ENCODE assay signal across 20 cellular contexts in the genomic region with DNA sequence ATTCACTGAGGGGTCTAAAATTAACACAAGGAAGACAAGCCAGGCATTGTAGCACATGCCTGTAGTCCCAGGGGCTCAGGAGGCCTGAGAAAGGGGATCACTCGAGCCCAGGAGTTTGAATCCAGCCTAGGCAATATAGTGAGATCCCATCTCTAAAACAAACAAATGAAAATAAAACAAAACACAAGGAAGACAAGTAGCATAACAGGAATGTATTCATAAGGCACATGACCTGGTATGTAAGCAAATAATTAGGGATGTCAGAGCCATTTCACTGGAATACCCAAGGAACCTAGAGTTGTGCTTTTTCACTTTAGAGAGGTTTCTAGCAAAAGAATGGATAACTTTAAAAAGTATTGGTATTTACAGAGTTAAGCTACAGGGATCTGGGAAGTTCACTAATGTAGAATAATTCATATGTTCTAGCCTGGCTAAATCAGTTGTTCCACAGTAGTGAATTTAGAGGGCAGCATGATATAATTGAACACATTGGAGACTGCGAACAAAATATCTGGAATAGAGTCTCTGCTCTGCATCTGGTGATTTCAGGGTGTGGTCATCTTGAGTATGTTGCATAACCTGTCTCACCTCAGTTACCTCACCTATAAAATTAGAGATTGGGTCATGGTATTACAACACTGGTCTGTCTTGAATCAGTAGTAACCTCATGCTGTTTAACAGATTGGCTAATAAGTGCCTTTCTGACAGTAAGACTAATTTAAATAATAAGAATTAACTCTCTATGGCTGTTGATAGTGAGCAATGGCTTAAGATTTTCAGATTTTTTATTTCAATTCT. TPM values are rescaled to one million over a fixed set of nuclear protein-coding genes. Genes with fewer than 3 reads are reported as not detected.
DNase-seq lines count a peak whose midpoint lies in the region; ATAC-seq and TF ChIP-seq lines count a peak whose summit lies in the region.
"Had no signal": no experiment of that assay in that cellular context is flagged by ENCODE, and none has a peak within 500 bp of the region (broad histone marks: within the 10 kb centered on the region; RNA-seq: fewer than 3 reads in every experiment).

No MANE protein-coding gene starts in this region.

- H3F3A ChIP-seq in smooth muscle cell (ENCODE audit: low read depth), result no peaks in the 10 kb centered on the region

- H3K36me3 ChIP-seq in body of pancreas (replicated peaks in 1 of 2; ENCODE audit: insufficient read depth in 1 of 2, low read depth in 2 of 2) (no peaks in the 10 kb centered on the region), smooth muscle cell (ENCODE audit: low read depth) (no peaks in the 10 kb centered on the region)
- H3K36me3 ChIP-seq: suprapubic skin had no signal

- peak; percentile 94 for ATAC-seq in body of pancreas
- ATAC-seq in right cardiac atrium, result no peak
- no peak for ATAC-seq in GM19455 (IDR thresholded peaks at IDR 0.05; ENCODE audit: unreplicated experiment)
- no peak for ATAC-seq in HG02840 (IDR thresholded peaks at IDR 0.05; ENCODE audit: low FRiP score, unreplicated experiment)
- ATAC-seq: activated naive CD4-positive, alpha-beta T cell treated with anti-CD3 and anti-CD28 coated beads, Interleukin-2, amount 50 U/mL, for 72 hours; naive thymus-derived CD4-positive, alpha-beta T cell; Right ventricle myocardium inferior; T-cell had no signal

- no peaks in the 10 kb centered on the region for H3K9me3 Mint-ChIP-seq in activated naive CD8-positive, alpha-beta T cell treated with anti-CD3 and anti-CD28 coated beads for 36 hours
- H3K9me3 Mint-ChIP-seq: activated CD4-positive, alpha-beta memory T cell treated with anti-CD3 and anti-CD28 coated beads, Interleukin-2, amount 10 ng/mL, durations not matched to agents 7 days and 5 days; activated naive CD4-positive, alpha-beta T cell treated with anti-CD3 and anti-CD28 coated beads, Interleukin-2, amount 50 U/mL, for 72 hours; activated T-cell treated with anti-CD3 and anti-CD28 coated beads, Interleukin-2, amount 50 U/mL, for 24 hours; naive thymus-derived CD4-positive, alpha-beta T cell; T-cell had no signal

- H3K4me1 ChIP-seq in body of pancreas (no peaks in the 10 kb centered on the region), smooth muscle cell (ENCODE audit: low read depth) (no peaks in the 10 kb centered on the region), right cardiac atrium (ENCODE audit: control insufficient read depth, insufficient read depth, low read length) (no peaks in the 10 kb centered on the region)

- H2AFZ ChIP-seq in smooth muscle cell (ENCODE audit: low read depth), result no peak overlapping the region

- no peak for TF ChIP-seq POLR2A in body of pancreas (IDR thresholded peaks at IDR 0.05)

- H3K9me3 ChIP-seq in body of pancreas (no peaks in the 10 kb centered on the region), smooth muscle cell (replicated peaks; ENCODE audit: low read depth) (no peaks in the 10 kb centered on the region), right cardiac atrium (ENCODE audit: control insufficient read depth, low read length) (no peaks in the 10 kb centered on the region)
- H3K9me3 ChIP-seq: suprapubic skin had no signal

- no peak overlapping the region for H3K4me3 Mint-ChIP-seq in activated naive CD8-positive, alpha-beta T cell treated with anti-CD3 and anti-CD28 coated beads for 36 hours
- H3K4me3 Mint-ChIP-seq: activated CD4-positive, alpha-beta memory T cell treated with anti-CD3 and anti-CD28 coated beads, Interleukin-2, amount 10 ng/mL, durations not matched to agents 7 days and 5 days; activated T-cell treated with anti-CD3 and anti-CD28 coated beads, Interleukin-2, amount 50 U/mL, for 24 hours; B cell; naive thymus-derived CD4-positive, alpha-beta T cell; T-cell had no signal

- H3K4me3 ChIP-seq in LNCaP clone FGC (ENCODE audit: low read depth, low read length) (no peak overlapping the region), body of pancreas (no peak overlapping the region), smooth muscle cell (no peak overlapping the region), right cardiac atrium (ENCODE audit: low read length) (no peak overlapping the region)
- H3K4me3 ChIP-seq: skin epidermis, suprapubic skin had no signal

- no peak overlapping the region for H3K9ac ChIP-seq in smooth muscle cell (ENCODE audit: low read depth)

- no peaks in the 10 kb centered on the region for H3K4me1 Mint-ChIP-seq in activated naive CD8-positive, alpha-beta T cell treated with anti-CD3 and anti-CD28 coated beads for 36 hours
- H3K4me1 Mint-ChIP-seq: activated CD4-positive, alpha-beta memory T cell treated with anti-CD3 and anti-CD28 coated beads, Interleukin-2, amount 10 ng/mL, durations not matched to agents 7 days and 5 days; naive thymus-derived CD4-positive, alpha-beta T cell; T-cell had no signal

- H3K79me2 ChIP-seq in smooth muscle cell (ENCODE audit: low read depth), result no peaks in the 10 kb centered on the region

- H3K27ac Mint-ChIP-seq in activated naive CD8-positive, alpha-beta T cell treated with anti-CD3 and anti-CD28 coated beads for 36 hours, result no peak overlapping the region
- H3K27ac Mint-ChIP-seq: activated CD4-positive, alpha-beta memory T cell treated with anti-CD3 and anti-CD28 coated beads, Interleukin-2, amount 10 ng/mL, durations not matched to agents 7 days and 5 days; activated naive CD4-positive, alpha-beta T cell treated with anti-CD3 and anti-CD28 coated beads, Interleukin-2, amount 50 U/mL, for 72 hours; activated T-cell treated with anti-CD3 and anti-CD28 coated beads, Interleukin-2, amount 50 U/mL, for 24 hours; B cell; naive thymus-derived CD4-positive, alpha-beta T cell; T-cell had no signal

- no peaks in the 10 kb centered on the region for H3K27me3 ChIP-seq in body of pancreas
- H3K27me3 ChIP-seq in smooth muscle cell (ENCODE audit: low read depth), result no peaks in the 10 kb centered on the region
- no peaks in the 10 kb centered on the region for H3K27me3 ChIP-seq in right cardiac atrium (ENCODE audit: control insufficient read depth, insufficient read depth)
- H3K27me3 ChIP-seq: suprapubic skin had no signal

- H3K4me2 ChIP-seq in smooth muscle cell, result no peak overlapping the region

- H3K27ac ChIP-seq in body of pancreas (no peak overlapping the region), smooth muscle cell (ENCODE audit: low read depth) (peak overlapping the region; percentile 57), right cardiac atrium (ENCODE audit: low read length) (no peak overlapping the region)
- H3K27ac ChIP-seq: suprapubic skin had no signal

- WGBS in body of pancreas, 2 donors, result 67 to 72% methylated on average over 2 of the region's 2 CpGs
- 88% methylated on average over 2 of the region's 2 CpGs for WGBS in smooth muscle cell (ENCODE audit: low lambda C conversion rate)
- WGBS in right cardiac atrium, result 81% methylated on average over 2 of the region's 2 CpGs

- H3K27me3 Mint-ChIP-seq in activated naive CD8-positive, alpha-beta T cell treated with anti-CD3 and anti-CD28 coated beads for 36 hours, result no peaks in the 10 kb centered on the region
- H3K27me3 Mint-ChIP-seq: activated CD4-positive, alpha-beta memory T cell treated with anti-CD3 and anti-CD28 coated beads, Interleukin-2, amount 10 ng/mL, durations not matched to agents 7 days and 5 days; activated T-cell treated with anti-CD3 and anti-CD28 coated beads, Interleukin-2, amount 50 U/mL, for 24 hours; B cell; T-cell had no signal

- intact Hi-C loops in body of pancreas (cut with DNase I), result no loop called here
- intact Hi-C loops in right cardiac atrium (cut with DNase I), result no loop called here

- DNase-seq in LNCaP clone FGC (ENCODE audit: low read depth), result peak; percentile 55
- DNase-seq in body of pancreas, result peak in 1 of 4 donors; percentile 13
- peak; percentile 9 for DNase-seq in kidney tubule cell (ENCODE audit: low spot score)
- no peak for DNase-seq in smooth muscle cell (lab: John Stamatoyannopoulos, UW; ENCODE audit: unreplicated experiment)
- DNase-seq in activated naive CD8-positive, alpha-beta T cell treated with anti-CD3 and anti-CD28 coated beads for 36 hours, result no peak
- no peak for DNase-seq in right cardiac atrium
- DNase-seq: activated CD4-positive, alpha-beta memory T cell treated with anti-CD3 and anti-CD28 coated beads, Interleukin-2, amount 10 ng/mL, durations not matched to agents 7 days and 5 days; activated T-cell treated with anti-CD3 and anti-CD28 coated beads, Interleukin-2, amount 50 U/mL, for 24 hours; GDM1; naive thymus-derived CD4-positive, alpha-beta T cell; NCI-H1436; posterior cingulate gyrus; T-cell had no signal

- no peaks in the 10 kb centered on the region for H3K36me3 Mint-ChIP-seq in activated naive CD8-positive, alpha-beta T cell treated with anti-CD3 and anti-CD28 coated beads for 36 hours
- H3K36me3 Mint-ChIP-seq: activated naive CD4-positive, alpha-beta T cell treated with anti-CD3 and anti-CD28 coated beads, Interleukin-2, amount 50 U/mL, for 72 hours; naive thymus-derived CD4-positive, alpha-beta T cell; T-cell had no signal

- H4K20me1 ChIP-seq in smooth muscle cell (ENCODE audit: low read depth), result no peaks in the 10 kb centered on the region

- no peak for TF ChIP-seq CTCF in LNCaP clone FGC (IDR thresholded peaks at IDR 0.05; ENCODE audit: control insufficient read depth, extremely low read depth, insufficient read depth)
- TF ChIP-seq CTCF in body of pancreas (IDR thresholded peaks at IDR 0.05), result no peak
- no peak for TF ChIP-seq CTCF in smooth muscle cell (IDR thresholded peaks at IDR 0.05; ENCODE audit: borderline replicate concordance, insufficient read depth, poor library complexity, severe bottlenecking)

RNA-seq across cellular contexts. Expression of a gene that starts 9.3 kb away (rescaled TPM):
- total RNA-seq in body of pancreas (10 to 100 TPM; 18.5 to 27.0 TPM), smooth muscle cell (1.8 and 3.1 TPM in 2 replicates), right cardiac atrium (1 to 10 TPM in 3 of 4 donors, under 1 TPM in 1; 0.94 to 3.0 (median 1.8) TPM)
- polyA plus RNA-seq in smooth muscle cell (1.9 and 3.5 TPM in 2 replicates), right cardiac atrium (0.38 TPM)
- under 1 TPM; 0.21 to 0.54 TPM for total RNA-seq in activated naive CD8-positive, alpha-beta T cell treated with anti-CD3 and anti-CD28 coated beads for 36 hours

Comparison
In these comparisons a context has a peak if more than half of its experiments do, and no peak if none do; other contexts are left out.
1. DNase-seq: peak in LNCaP clone FGC (single experiment) and kidney tubule cell (single experiment); none in smooth muscle cell (single experiment), activated naive CD8-positive, alpha-beta T cell treated with anti-CD3 and anti-CD28 coated beads for 36 hours (single experiment) and right cardiac atrium (0 of 3).